In the genomic region with DNA sequence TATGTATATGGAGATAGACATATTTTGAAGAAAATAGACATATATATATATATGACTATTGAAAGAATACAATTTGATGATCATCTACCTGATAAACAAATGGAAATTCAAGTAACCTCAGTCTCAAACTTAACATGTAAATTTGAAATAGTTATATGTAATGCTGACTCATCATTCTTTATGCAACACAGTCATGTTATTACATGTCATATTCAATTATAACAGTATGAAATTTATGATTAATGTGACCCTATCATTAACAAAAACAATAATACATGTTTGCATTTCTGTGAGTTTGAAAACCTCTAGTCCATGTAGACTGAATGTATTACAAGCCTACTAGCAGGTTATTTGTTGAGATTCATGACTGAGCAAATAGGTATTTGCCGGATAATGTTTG, we compare ENCODE assay signal across 30 cellular contexts.
"Had no signal": no experiment of that assay in that cellular context is flagged by ENCODE, and none has a peak within 500 bp of the region (broad histone marks: within the 10 kb centered on the region; RNA-seq: fewer than 3 reads in every experiment).

No MANE protein-coding gene starts in this region.

- H3K4me1 ChIP-seq: ascending aorta, body of pancreas, SJSA1 had no signal

- H3K27ac ChIP-seq: ascending aorta, body of pancreas, cardiac muscle cell, SJSA1 had no signal

- H3K36me3 ChIP-seq: ascending aorta, cardiac muscle cell, MG63, SJSA1 had no signal

- H3K27me3 Mint-ChIP-seq: activated B cell treated with CpG ODN at 0.5 μM for 24 hours; activated CD4-positive, alpha-beta T cell treated with anti-CD3 and anti-CD28 coated beads, Interleukin-2, amount 10 ng/mL, durations not matched to agents 24 days and 14 days; activated CD8-positive, alpha-beta memory T cell treated with anti-CD3 and anti-CD28 coated beads, Interleukin-2, amount 10 ng/mL, durations not matched to agents 7 days and 5 days; activated naive CD8-positive, alpha-beta T cell treated with anti-CD3 and anti-CD28 coated beads, Interleukin-2, amount 50 U/mL, for 24 hours; activated T-cell treated with anti-CD3 and anti-CD28 coated beads, Interleukin-2, amount 50 U/mL, for 24 hours; T-helper 17 cell had no signal

- H3K9me3 ChIP-seq: ascending aorta, body of pancreas, MG63, SJSA1 had no signal

- H3K36me3 Mint-ChIP-seq: activated CD8-positive, alpha-beta memory T cell treated with anti-CD3 and anti-CD28 coated beads, Interleukin-2, amount 10 ng/mL, durations not matched to agents 7 days and 5 days; activated naive CD4-positive, alpha-beta T cell treated with anti-CD3 and anti-CD28 coated beads, Interleukin-2, amount 50 U/mL, for 72 hours had no signal

- DNase-seq: activated B cell treated with CpG ODN at 0.5 μM for 24 hours; activated CD4-positive, alpha-beta T cell treated with anti-CD3 and anti-CD28 coated beads for 1 hour; activated CD4-positive, alpha-beta T cell treated with anti-CD3 and anti-CD28 coated beads, Interleukin-2, amount 10 ng/mL, durations not matched to agents 24 days and 14 days; activated CD4-positive, alpha-beta T cell treated with anti-CD3 and anti-CD28 coated beads, Interleukin-2, amount 50 U/mL, for 48 hours; activated CD8-positive, alpha-beta memory T cell treated with anti-CD3 and anti-CD28 coated beads, Interleukin-2, amount 10 ng/mL, durations not matched to agents 7 days and 5 days; activated effector memory CD4-positive, alpha-beta T cell treated with anti-CD3 and anti-CD28 coated beads, Interleukin-2, amount 50 U/mL, for 16 hours; activated naive CD4-positive, alpha-beta T cell treated with Interleukin-2 at 50 U/mL for 16 hours; activated naive CD8-positive, alpha-beta T cell treated with anti-CD3 and anti-CD28 coated beads, Interleukin-2, amount 50 U/mL, for 24 hours; activated T-cell treated with anti-CD3 and anti-CD28 coated beads, Interleukin-2, amount 50 U/mL, for 24 hours; amniotic stem cell; body of pancreas; MG63; MV-4-11; NCI-H1092 treated with DMSO at 0.1 percent for 48 hours; NCI-H1436; NCI-H1694 treated with DMSO at 0.1 percent for 48 hours; NCI-H2029 treated with DMSO at 0.1 percent for 48 hours; NCI-H345; NCI-H510A; NCI-H526 treated with DMSO at 0.1 percent for 48 hours; PC-3; SHP77; T-helper 17 cell; T-helper 9 cell had no signal

- ATAC-seq: activated CD8-positive, alpha-beta memory T cell treated with anti-CD3 and anti-CD28 coated beads, Interleukin-2, amount 10 ng/mL, durations not matched to agents 7 days and 5 days; activated naive CD4-positive, alpha-beta T cell treated with anti-CD3 and anti-CD28 coated beads, Interleukin-2, amount 50 U/mL, for 72 hours; activated naive CD8-positive, alpha-beta T cell treated with anti-CD3 and anti-CD28 coated beads, Interleukin-2, amount 50 U/mL, for 24 hours; body of pancreas; PC-3; SK-N-SH treated with all-trans-retinoic acid at 6 μM for 48 hours; T-helper 17 cell had no signal

- H3K4me1 Mint-ChIP-seq: activated B cell treated with CpG ODN at 0.5 μM for 24 hours; activated CD4-positive, alpha-beta T cell treated with anti-CD3 and anti-CD28 coated beads, Interleukin-2, amount 10 ng/mL, durations not matched to agents 24 days and 14 days; activated CD8-positive, alpha-beta memory T cell treated with anti-CD3 and anti-CD28 coated beads, Interleukin-2, amount 10 ng/mL, durations not matched to agents 7 days and 5 days; activated naive CD8-positive, alpha-beta T cell treated with anti-CD3 and anti-CD28 coated beads, Interleukin-2, amount 50 U/mL, for 24 hours; T-helper 17 cell had no signal

- H3K4me3 Mint-ChIP-seq: activated B cell treated with CpG ODN at 0.5 μM for 24 hours; activated CD4-positive, alpha-beta T cell treated with anti-CD3 and anti-CD28 coated beads, Interleukin-2, amount 10 ng/mL, durations not matched to agents 24 days and 14 days; activated CD8-positive, alpha-beta memory T cell treated with anti-CD3 and anti-CD28 coated beads, Interleukin-2, amount 10 ng/mL, durations not matched to agents 7 days and 5 days; activated naive CD8-positive, alpha-beta T cell treated with anti-CD3 and anti-CD28 coated beads, Interleukin-2, amount 50 U/mL, for 24 hours; activated T-cell treated with anti-CD3 and anti-CD28 coated beads, Interleukin-2, amount 50 U/mL, for 24 hours; activated T-helper 1 cell treated with anti-CD3 and anti-CD28 coated beads, Interleukin-12 subunit alpha, Interleukin-12 subunit beta, Interleukin-2, Interleukin-4 antibody, amounts not matched to agents 30 ng/mL and 10 ng/mL and 1 ng/mL, durations not matched to agents 14 hours and 24 hours and 36 hours; T-helper 17 cell had no signal

- H3K27me3 ChIP-seq: ascending aorta, body of pancreas, cardiac muscle cell, MG63, SJSA1 had no signal

- H3K4me3 ChIP-seq: ascending aorta, body of pancreas, cardiac muscle cell, MG63, SJSA1 had no signal

- H3K27ac Mint-ChIP-seq: activated B cell treated with CpG ODN at 0.5 μM for 24 hours; activated CD4-positive, alpha-beta T cell treated with anti-CD3 and anti-CD28 coated beads, Interleukin-2, amount 10 ng/mL, durations not matched to agents 24 days and 14 days; activated CD8-positive, alpha-beta memory T cell treated with anti-CD3 and anti-CD28 coated beads, Interleukin-2, amount 10 ng/mL, durations not matched to agents 7 days and 5 days; activated naive CD4-positive, alpha-beta T cell treated with anti-CD3 and anti-CD28 coated beads, Interleukin-2, amount 50 U/mL, for 72 hours; activated naive CD8-positive, alpha-beta T cell treated with anti-CD3 and anti-CD28 coated beads, Interleukin-2, amount 50 U/mL, for 24 hours; activated T-cell treated with anti-CD3 and anti-CD28 coated beads, Interleukin-2, amount 50 U/mL, for 24 hours; activated T-helper 1 cell treated with anti-CD3 and anti-CD28 coated beads, Interleukin-12 subunit alpha, Interleukin-12 subunit beta, Interleukin-2, Interleukin-4 antibody, amounts not matched to agents 30 ng/mL and 10 ng/mL and 1 ng/mL, durations not matched to agents 14 hours and 24 hours and 36 hours; T-helper 17 cell had no signal
